ENCODE assay signal across 3 cellular contexts in the genomic region with DNA sequence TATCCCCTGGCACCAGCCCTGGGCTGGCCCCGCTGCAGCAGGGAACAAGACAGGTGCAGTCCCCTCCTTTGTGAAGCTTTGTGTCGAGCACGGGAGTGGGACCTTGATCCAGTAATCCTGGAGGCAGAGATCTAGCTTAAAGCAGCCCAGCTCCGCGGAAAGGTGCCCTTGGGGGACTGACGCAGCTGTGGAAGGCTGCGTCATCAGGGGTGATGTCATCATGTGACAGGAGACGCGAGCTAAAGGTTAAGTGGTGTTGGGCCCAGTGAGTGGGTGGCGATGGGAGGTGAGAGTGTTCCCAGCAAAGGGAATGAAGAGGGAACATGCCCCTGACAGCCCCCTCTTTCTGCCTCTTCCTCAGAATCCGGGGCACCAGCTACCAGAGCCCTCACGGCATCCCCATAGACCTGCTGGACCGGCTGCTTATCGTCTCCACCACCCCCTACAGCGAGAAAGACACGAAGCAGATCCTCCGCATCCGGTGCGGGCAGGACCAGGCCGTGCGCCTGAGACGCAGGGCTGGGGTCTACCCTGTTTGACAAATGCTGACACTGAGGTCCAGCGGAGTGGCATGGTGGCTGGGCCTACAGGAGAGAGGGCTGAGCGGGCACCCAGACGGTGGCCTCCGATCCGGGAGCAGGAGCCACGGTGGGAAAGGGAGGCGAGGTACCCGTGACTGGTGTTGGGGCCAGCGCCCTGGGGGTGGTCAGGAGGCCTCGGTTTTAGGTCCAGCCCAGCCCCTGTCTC.
TF ChIP-seq lines count a peak whose summit lies in the region.

No MANE protein-coding gene starts in this region.

TF ChIP-seq in SK-N-SH, 30 proteins besides CTCF, POLR2A, EP300 and RAD21:
- TF ChIP-seq POLR2AphosphoS5 (IDR thresholded peaks at IDR 0.05; ENCODE audit: low read depth, low read length) = 0 out of 2 replicates have a peak, but pooled peaks have one; percentile 5
- TF ChIP-seq TCF12 (IDR thresholded peaks at IDR 0.05) = no peak
- no peak for TF ChIP-seq YY1 (IDR thresholded peaks at IDR 0.05; ENCODE audit: low read depth)

TF ChIP-seq in SK-N-SH treated with all-trans-retinoic acid at 6 μM for 48 hours, 23 proteins besides CTCF, POLR2A, EP300 and RAD21:
- no peak for TF ChIP-seq ZNF565 (CRISPR knock-in tag; conservative IDR thresholded peaks at IDR 0.05; ENCODE audit: low read depth)
- no peak for TF ChIP-seq ZFP3 (CRISPR knock-in tag; IDR thresholded peaks at IDR 0.05)
- TF ChIP-seq SNAI2 (CRISPR knock-in tag; IDR thresholded peaks at IDR 0.05) = no peak
- TF ChIP-seq, protein P1, sequence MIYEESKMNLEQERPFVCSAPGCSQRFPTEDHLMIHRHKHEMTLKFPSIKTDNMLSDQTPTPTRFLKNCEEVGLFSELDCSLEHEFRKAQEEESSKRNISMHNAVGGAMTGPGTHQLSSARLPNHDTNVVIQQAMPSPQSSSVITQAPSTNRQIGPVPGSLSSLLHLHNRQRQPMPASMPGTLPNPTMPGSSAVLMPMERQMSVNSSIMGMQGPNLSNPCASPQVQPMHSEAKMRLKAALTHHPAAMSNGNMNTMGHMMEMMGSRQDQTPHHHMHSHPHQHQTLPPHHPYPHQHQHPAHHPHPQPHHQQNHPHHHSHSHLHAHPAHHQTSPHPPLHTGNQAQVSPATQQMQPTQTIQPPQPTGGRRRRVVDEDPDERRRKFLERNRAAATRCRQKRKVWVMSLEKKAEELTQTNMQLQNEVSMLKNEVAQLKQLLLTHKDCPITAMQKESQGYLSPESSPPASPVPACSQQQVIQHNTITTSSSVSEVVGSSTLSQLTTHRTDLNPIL (CRISPR knock-in tag; IDR thresholded peaks at IDR 0.05; ENCODE audit: low read depth) = no peak
- TF ChIP-seq TOX (CRISPR knock-in tag; IDR thresholded peaks at IDR 0.05; ENCODE audit: borderline replicate concordance) = no peak
- no peak for TF ChIP-seq ZNF70 (CRISPR knock-in tag; IDR thresholded peaks at IDR 0.05)
- TF ChIP-seq RARB (CRISPR knock-in tag; IDR thresholded peaks at IDR 0.05) = no peak
- TF ChIP-seq CSDC2 (CRISPR knock-in tag; IDR thresholded peaks at IDR 0.05) = no peak
- no peak for TF ChIP-seq ISL1 (CRISPR knock-in tag; IDR thresholded peaks at IDR 0.05)
- TF ChIP-seq, protein P2, sequence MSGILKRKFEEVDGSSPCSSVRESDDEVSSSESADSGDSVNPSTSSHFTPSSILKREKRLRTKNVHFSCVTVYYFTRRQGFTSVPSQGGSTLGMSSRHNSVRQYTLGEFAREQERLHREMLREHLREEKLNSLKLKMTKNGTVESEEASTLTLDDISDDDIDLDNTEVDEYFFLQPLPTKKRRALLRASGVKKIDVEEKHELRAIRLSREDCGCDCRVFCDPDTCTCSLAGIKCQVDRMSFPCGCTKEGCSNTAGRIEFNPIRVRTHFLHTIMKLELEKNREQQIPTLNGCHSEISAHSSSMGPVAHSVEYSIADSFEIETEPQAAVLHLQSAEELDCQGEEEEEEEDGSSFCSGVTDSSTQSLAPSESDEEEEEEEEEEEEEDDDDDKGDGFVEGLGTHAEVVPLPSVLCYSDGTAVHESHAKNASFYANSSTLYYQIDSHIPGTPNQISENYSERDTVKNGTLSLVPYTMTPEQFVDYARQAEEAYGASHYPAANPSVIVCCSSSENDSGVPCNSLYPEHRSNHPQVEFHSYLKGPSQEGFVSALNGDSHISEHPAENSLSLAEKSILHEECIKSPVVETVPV (CRISPR knock-in tag; IDR thresholded peaks at IDR 0.05) = no peak
- TF ChIP-seq ZNF8 (CRISPR knock-in tag; IDR thresholded peaks at IDR 0.05) = no peak

TF ChIP-seq in K562, 482 proteins besides CTCF, POLR2A, EP300 and RAD21 (continues in another document):
- TF ChIP-seq, protein P3, sequence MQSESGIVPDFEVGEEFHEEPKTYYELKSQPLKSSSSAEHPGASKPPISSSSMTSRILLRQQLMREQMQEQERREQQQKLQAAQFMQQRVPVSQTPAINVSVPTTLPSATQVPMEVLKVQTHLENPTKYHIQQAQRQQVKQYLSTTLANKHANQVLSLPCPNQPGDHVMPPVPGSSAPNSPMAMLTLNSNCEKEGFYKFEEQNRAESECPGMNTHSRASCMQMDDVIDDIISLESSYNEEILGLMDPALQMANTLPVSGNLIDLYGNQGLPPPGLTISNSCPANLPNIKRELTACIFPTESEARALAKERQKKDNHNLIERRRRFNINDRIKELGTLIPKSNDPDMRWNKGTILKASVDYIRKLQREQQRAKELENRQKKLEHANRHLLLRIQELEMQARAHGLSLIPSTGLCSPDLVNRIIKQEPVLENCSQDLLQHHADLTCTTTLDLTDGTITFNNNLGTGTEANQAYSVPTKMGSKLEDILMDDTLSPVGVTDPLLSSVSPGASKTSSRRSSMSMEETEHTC (IDR thresholded peaks at IDR 0.05) = no peak
- TF ChIP-seq ZNF143 (CRISPR knock-in tag; IDR thresholded peaks at IDR 0.05) (no peak), NCOA1 (IDR thresholded peaks at IDR 0.05; ENCODE audit: low read depth) (peak; percentile 34; the same call in 1 of the 2 replicates), ZFP36 (IDR thresholded peaks at IDR 0.05; ENCODE audit: low read depth, low read length, partially characterized antibody) (no peak), JUND (IDR thresholded peaks at IDR 0.05; ENCODE audit: borderline replicate concordance, low read depth, low read length) (peak; percentile 86; the same call in 1 of the 2 replicates), JUND (tag; IDR thresholded peaks at IDR 0.05; ENCODE audit: borderline replicate concordance, low read depth, low read length) (peak; percentile 76; the same call in 2 of the 3 replicates), DPF2 (IDR thresholded peaks at IDR 0.05) (peak; percentile 33; the same call in 1 of the 2 replicates), ATF1 (CRISPR knock-in tag; IDR thresholded peaks at IDR 0.05) (no peak), ATF1 (tag; IDR thresholded peaks at IDR 0.05) (peak; percentile 74), ZNF184 (CRISPR knock-in tag; IDR thresholded peaks at IDR 0.05) (no peak), NCOR1 (IDR thresholded peaks at IDR 0.05) (no peak), RBFOX2 (IDR thresholded peaks at IDR 0.05; ENCODE audit: low read depth, low read length) (peak; percentile 52), TOE1 (IDR thresholded peaks at IDR 0.05; ENCODE audit: borderline replicate concordance) (peak; percentile 41; the same call in 1 of the 2 replicates), TOE1 (CRISPR knock-in tag; IDR thresholded peaks at IDR 0.05; ENCODE audit: borderline replicate concordance, low read depth) (no peak), NR2C2 (CRISPR knock-in tag; IDR thresholded peaks at IDR 0.05) (no peak), NR2C2 (tag; IDR thresholded peaks at IDR 0.05) (0 out of 2 replicates have a peak, but pooled peaks have one; percentile 29), CXXC5 (CRISPR knock-in tag; IDR thresholded peaks at IDR 0.05) (peak; percentile 29; the same call in 1 of the 2 replicates), NRF1 (conservative IDR thresholded peaks at IDR 0.05 in 1 of 2, IDR thresholded peaks at IDR 0.05 in 1 of 2) (peak in 1 of 2 experiments; percentile 30; a peak in 1 of 4 replicates), JUN (IDR thresholded peaks at IDR 0.05; ENCODE audit: borderline replicate concordance, low read depth, low read length) (peak; percentile 84), JUN (CRISPR knock-in tag; IDR thresholded peaks at IDR 0.05; ENCODE audit: borderline replicate concordance) (no peak)
- TF ChIP-seq, protein P4, sequence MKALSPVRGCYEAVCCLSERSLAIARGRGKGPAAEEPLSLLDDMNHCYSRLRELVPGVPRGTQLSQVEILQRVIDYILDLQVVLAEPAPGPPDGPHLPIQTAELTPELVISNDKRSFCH (CRISPR knock-in tag; IDR thresholded peaks at IDR 0.05) = no peak
- TF ChIP-seq, protein P4 (tag; IDR thresholded peaks at IDR 0.05) = 0 out of 2 replicates have a peak, but pooled peaks have one; percentile 54
- TF ChIP-seq, protein P5, sequence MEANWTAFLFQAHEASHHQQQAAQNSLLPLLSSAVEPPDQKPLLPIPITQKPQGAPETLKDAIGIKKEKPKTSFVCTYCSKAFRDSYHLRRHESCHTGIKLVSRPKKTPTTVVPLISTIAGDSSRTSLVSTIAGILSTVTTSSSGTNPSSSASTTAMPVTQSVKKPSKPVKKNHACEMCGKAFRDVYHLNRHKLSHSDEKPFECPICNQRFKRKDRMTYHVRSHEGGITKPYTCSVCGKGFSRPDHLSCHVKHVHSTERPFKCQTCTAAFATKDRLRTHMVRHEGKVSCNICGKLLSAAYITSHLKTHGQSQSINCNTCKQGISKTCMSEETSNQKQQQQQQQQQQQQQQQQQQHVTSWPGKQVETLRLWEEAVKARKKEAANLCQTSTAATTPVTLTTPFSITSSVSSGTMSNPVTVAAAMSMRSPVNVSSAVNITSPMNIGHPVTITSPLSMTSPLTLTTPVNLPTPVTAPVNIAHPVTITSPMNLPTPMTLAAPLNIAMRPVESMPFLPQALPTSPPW (CRISPR knock-in tag; IDR thresholded peaks at IDR 0.05) = no peak
- TF ChIP-seq, protein P6, sequence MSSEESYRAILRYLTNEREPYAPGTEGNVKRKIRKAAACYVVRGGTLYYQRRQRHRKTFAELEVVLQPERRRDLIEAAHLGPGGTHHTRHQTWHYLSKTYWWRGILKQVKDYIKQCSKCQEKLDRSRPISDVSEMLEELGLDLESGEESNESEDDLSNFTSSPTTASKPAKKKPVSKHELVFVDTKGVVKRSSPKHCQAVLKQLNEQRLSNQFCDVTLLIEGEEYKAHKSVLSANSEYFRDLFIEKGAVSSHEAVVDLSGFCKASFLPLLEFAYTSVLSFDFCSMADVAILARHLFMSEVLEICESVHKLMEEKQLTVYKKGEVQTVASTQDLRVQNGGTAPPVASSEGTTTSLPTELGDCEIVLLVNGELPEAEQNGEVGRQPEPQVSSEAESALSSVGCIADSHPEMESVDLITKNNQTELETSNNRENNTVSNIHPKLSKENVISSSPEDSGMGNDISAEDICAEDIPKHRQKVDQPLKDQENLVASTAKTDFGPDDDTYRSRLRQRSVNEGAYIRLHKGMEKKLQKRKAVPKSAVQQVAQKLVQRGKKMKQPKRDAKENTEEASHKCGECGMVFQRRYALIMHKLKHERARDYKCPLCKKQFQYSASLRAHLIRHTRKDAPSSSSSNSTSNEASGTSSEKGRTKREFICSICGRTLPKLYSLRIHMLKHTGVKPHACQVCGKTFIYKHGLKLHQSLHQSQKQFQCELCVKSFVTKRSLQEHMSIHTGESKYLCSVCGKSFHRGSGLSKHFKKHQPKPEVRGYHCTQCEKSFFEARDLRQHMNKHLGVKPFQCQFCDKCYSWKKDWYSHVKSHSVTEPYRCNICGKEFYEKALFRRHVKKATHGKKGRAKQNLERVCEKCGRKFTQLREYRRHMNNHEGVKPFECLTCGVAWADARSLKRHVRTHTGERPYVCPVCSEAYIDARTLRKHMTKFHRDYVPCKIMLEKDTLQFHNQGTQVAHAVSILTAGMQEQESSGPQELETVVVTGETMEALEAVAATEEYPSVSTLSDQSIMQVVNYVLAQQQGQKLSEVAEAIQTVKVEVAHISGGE (CRISPR knock-in tag; IDR thresholded peaks at IDR 0.05) = no peak
- TF ChIP-seq, protein P7, sequence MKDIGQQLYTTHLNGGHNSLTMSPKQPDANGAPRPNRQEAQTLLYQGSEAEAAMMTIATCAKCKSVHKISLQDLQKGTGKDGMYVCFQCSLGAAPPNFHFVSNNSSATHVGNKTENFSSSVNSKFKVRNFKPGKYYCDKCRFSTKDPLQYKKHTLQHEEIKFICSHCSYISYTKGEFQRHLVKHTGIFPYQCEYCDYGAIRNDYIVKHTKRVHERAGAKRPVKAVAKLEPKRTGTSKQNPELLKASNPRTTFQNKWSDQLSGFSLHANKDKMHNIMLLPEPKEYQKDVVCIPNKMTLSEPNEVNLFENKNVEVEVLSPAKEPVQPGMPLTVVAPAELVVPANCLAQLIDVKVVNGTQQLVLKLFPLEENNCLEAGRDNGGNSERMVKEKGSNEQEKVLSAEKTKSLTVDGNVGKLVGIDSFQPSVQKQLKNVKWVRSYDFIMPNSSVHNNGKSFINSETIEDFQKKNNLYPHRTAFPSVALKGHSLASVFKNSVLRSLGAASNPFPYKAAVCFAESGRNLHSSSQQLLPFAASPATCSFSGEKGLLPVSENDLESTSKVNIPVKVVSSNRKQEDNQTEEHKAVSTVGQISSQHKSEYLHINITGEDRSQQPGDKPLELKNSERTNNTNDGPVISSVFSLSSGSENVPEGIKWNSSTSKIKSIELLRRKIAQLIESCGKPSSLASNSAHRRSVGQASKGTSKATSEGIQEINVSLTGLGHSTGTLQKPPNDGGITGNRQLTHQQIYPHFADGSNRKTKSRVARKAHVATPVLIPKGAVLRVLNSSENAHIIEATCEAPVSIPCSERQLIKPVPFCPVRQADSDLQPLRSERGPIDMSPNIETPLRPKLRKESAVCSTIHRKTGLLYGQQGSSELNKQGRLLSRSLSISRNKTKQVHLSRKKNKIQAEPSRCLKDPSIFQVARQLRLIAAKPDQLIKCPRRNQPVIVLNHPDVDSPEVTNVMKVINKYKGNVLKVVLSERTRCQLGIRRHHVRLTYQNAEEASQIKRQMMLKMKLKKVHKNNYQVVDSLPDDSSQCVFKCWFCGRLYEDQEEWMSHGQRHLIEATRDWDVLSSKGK (CRISPR knock-in tag; IDR thresholded peaks at IDR 0.05) = no peak
- TF ChIP-seq, protein P8, sequence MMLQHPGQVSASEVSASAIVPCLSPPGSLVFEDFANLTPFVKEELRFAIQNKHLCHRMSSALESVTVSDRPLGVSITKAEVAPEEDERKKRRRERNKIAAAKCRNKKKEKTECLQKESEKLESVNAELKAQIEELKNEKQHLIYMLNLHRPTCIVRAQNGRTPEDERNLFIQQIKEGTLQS (IDR thresholded peaks at IDR 0.05) = peak; percentile 98
- TF ChIP-seq, protein P8 (CRISPR knock-in tag; conservative IDR thresholded peaks at IDR 0.05) = no peak
- TF ChIP-seq, protein P9, sequence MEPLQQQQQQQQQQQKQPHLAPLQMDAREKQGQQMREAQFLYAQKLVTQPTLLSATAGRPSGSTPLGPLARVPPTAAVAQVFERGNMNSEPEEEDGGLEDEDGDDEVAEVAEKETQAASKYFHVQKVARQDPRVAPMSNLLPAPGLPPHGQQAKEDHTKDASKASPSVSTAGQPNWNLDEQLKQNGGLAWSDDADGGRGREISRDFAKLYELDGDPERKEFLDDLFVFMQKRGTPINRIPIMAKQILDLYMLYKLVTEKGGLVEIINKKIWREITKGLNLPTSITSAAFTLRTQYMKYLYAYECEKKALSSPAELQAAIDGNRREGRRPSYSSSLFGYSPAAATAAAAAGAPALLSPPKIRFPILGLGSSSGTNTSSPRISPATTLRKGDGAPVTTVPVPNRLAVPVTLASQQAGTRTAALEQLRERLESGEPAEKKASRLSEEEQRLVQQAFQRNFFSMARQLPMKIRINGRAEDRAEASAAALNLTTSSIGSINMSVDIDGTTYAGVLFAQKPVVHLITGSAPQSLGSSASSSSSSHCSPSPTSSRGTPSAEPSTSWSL (CRISPR knock-in tag; IDR thresholded peaks at IDR 0.05; ENCODE audit: borderline replicate concordance) = no peak
- TF ChIP-seq, protein P10, sequence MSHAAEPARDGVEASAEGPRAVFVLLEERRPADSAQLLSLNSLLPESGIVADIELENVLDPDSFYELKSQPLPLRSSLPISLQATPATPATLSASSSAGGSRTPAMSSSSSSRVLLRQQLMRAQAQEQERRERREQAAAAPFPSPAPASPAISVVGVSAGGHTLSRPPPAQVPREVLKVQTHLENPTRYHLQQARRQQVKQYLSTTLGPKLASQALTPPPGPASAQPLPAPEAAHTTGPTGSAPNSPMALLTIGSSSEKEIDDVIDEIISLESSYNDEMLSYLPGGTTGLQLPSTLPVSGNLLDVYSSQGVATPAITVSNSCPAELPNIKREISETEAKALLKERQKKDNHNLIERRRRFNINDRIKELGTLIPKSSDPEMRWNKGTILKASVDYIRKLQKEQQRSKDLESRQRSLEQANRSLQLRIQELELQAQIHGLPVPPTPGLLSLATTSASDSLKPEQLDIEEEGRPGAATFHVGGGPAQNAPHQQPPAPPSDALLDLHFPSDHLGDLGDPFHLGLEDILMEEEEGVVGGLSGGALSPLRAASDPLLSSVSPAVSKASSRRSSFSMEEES (CRISPR knock-in tag; IDR thresholded peaks at IDR 0.05) = peak; percentile 15; the same call in 1 of the 2 replicates
